ENCODE assay signal across 27 cellular contexts in genomic region chr7:107667341-107667740, GRCh38.
"Had no signal": no experiment of that assay in that cellular context is flagged by ENCODE, and none has a peak within 500 bp of the region (broad histone marks: within the 10 kb centered on the region; RNA-seq: fewer than 3 reads in every experiment).

No MANE protein-coding gene starts in this region.

- FAIRE-seq: kidney, urothelium cell line had no signal

- H3K36me3 ChIP-seq: left lung, lower lobe of right lung, neutrophil, ovary, stomach, tibial artery, upper lobe of right lung had no signal

- H3K9me3 Mint-ChIP-seq: naive thymus-derived CD8-positive, alpha-beta T cell; nephron; neural crest cell; stimulated activated naive B cell treated with anti-CD40 and anti-IgM and Interleukin-4, amounts not matched to agents 10 μg/mL and 1 μg/mL and 100 μg/mL, for 72 hours had no signal

- H3K4me3 Mint-ChIP-seq: naive thymus-derived CD8-positive, alpha-beta T cell; nephron; neural crest cell; stimulated activated naive B cell treated with anti-CD40 and anti-IgM and Interleukin-4, amounts not matched to agents 10 μg/mL and 1 μg/mL and 100 μg/mL, for 72 hours had no signal

- DNase-seq: hippocampal formation; kidney; left colon; left lung; lower lobe of right lung; mesenchymal stem cell; naive thymus-derived CD8-positive, alpha-beta T cell; occipital lobe; ovary; right cardiac atrium; stimulated activated CD4-positive, alpha-beta T cell treated with anti-CD3 and anti-CD28 coated beads, Interleukin-12 subunit alpha, Interleukin-12 subunit beta, amount 100 ng/mL, for 4 hours; stimulated activated CD4-positive, alpha-beta T cell treated with anti-CD3 and anti-CD28 coated beads, Interleukin-15, amount 100 ng/mL, for 24 hours; stimulated activated CD4-positive, alpha-beta T cell treated with anti-CD3 and anti-CD28 coated beads, Interleukin-2, amount 100 ng/mL, for 24 hours; stimulated activated CD4-positive, alpha-beta T cell treated with anti-CD3 and anti-CD28 coated beads, Interleukin-4, amount 100 ng/mL, for 1 hour; stimulated activated naive B cell treated with anti-CD40 and anti-IgM and Interleukin-4, amounts not matched to agents 10 μg/mL and 1 μg/mL and 100 μg/mL, for 72 hours; stimulated activated naive CD8-positive, alpha-beta T cell treated with anti-CD3 and anti-CD28 coated beads, Interleukin-15, Interleukin-2, amounts not matched to agents 100 U/mL and 50 U/mL, for 24 hours; stomach; testis; tibial artery; upper lobe of right lung had no signal

- H3K27ac ChIP-seq: left lung, lower lobe of right lung, neutrophil, ovary, skin epidermis, stomach, testis, tibial artery, upper lobe of right lung had no signal

- H3K4me1 ChIP-seq: left lung, lower lobe of right lung, stomach, tibial artery, upper lobe of right lung had no signal

- H3K36me3 Mint-ChIP-seq: naive thymus-derived CD8-positive, alpha-beta T cell; stimulated activated naive B cell treated with anti-CD40 and anti-IgM and Interleukin-4, amounts not matched to agents 10 μg/mL and 1 μg/mL and 100 μg/mL, for 72 hours had no signal

- H3K27ac Mint-ChIP-seq: naive thymus-derived CD8-positive, alpha-beta T cell; nephron; progenitor cell of endocrine pancreas; stimulated activated naive B cell treated with anti-CD40 and anti-IgM and Interleukin-4, amounts not matched to agents 10 μg/mL and 1 μg/mL and 100 μg/mL, for 72 hours had no signal

- H3K27me3 Mint-ChIP-seq: stimulated activated naive B cell treated with anti-CD40 and anti-IgM and Interleukin-4, amounts not matched to agents 10 μg/mL and 1 μg/mL and 100 μg/mL, for 72 hours had no signal

- ATAC-seq: left colon; left lung; lower lobe of right lung; naive thymus-derived CD8-positive, alpha-beta T cell; right cardiac atrium; sciatic nerve; stimulated activated naive B cell treated with anti-CD40 and anti-IgM and Interleukin-4, amounts not matched to agents 10 μg/mL and 1 μg/mL and 100 μg/mL, for 72 hours; stimulated activated naive CD8-positive, alpha-beta T cell treated with anti-CD3 and anti-CD28 coated beads, Interleukin-15, Interleukin-2, amounts not matched to agents 100 U/mL and 50 U/mL, for 24 hours; upper lobe of right lung had no signal

- H3K27me3 ChIP-seq: ovary, testis had no signal

- H3K4me3 ChIP-seq: left lung, lower lobe of right lung, ovary, skin epidermis, stomach, testis, tibial artery, upper lobe of right lung had no signal

- H3K4me1 Mint-ChIP-seq: nephron, neural crest cell had no signal

- H3K9me3 ChIP-seq: left lung, lower lobe of right lung, neutrophil, ovary, stomach, testis, tibial artery, upper lobe of right lung had no signal
